Comparison of ENCODE assay signal across 1 cellular context in the genomic region with DNA sequence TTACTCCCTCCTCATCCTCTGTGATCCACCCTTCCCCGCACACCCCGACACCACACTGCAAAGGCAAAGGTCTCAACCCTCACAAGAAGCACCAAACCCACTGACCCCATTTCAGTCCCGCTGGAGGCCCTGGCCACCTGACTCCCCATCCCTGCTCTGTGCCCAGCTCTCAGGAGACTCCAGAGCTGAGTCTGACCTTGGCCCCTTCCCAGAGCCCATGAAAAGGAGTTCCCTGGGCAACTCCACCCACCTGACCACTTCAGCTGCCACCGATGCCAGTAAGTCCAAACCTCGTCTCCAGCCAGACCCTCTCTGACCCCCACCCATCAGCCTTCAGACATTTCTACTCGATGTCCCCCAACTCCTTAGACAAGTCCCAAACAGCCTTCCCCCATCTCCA.
TF ChIP-seq lines count a peak whose summit lies in the region.

No MANE protein-coding gene starts in this region.

TF ChIP-seq in H1, 55 proteins besides CTCF, POLR2A, EP300 and RAD21:
- TF ChIP-seq NANOG (IDR thresholded peaks at IDR 0.05; ENCODE audit: insufficient read depth, low read depth, low read length, poor library complexity, severe bottlenecking), result no peak
